18 cellular contexts compared by ENCODE assay signal in genomic region chr4:120317713-120318112, GRCh38.
DNase-seq lines count a peak whose midpoint lies in the region; ATAC-seq and TF ChIP-seq lines count a peak whose summit lies in the region.
"Had no signal": no experiment of that assay in that cellular context is flagged by ENCODE, and none has a peak within 500 bp of the region (broad histone marks: within the 10 kb centered on the region; RNA-seq: fewer than 3 reads in every experiment).

No MANE protein-coding gene starts in this region.

- H3K79me1 ChIP-seq in IMR-90 (ENCODE audit: low read depth in 1 of 2, low read length in 2 of 2): no peaks in the 10 kb centered on the region

- no peak overlapping the region for H2BK120ac ChIP-seq in IMR-90 (ENCODE audit: low read depth, low read length)

- no peak overlapping the region for H3K4ac ChIP-seq in IMR-90 (ENCODE audit: low read depth, low read length)

- ATAC-seq in IMR-90 (ENCODE audit: low read depth) (no peak), lower lobe of right lung (peak; percentile 31 to 34)

- no peaks in the 10 kb centered on the region for H3K4me1 Mint-ChIP-seq in activated naive CD8-positive, alpha-beta T cell treated with anti-CD3 and anti-CD28 coated beads for 36 hours
- H3K4me1 Mint-ChIP-seq: B cell; CD4-positive, CD25-positive, alpha-beta regulatory T cell; H9; IgD-negative memory B cell had no signal

- BruUV-seq in A673 (replicated peaks; lab: Mats Ljungman, UMichigan): no TSS peak
- no TSS peak for BruUV-seq in IMR-90 (replicated peaks; lab: Mats Ljungman, UMichigan)

- POLR2A ChIA-PET in A673 (lab: Charles Lee; ENCODE audit: low non-redundant PET): no interaction called here
- POLR2A ChIA-PET in IMR-90 (lab: Charles Lee; ENCODE audit: unreplicated experiment): no interaction called here

- H3K27ac Mint-ChIP-seq in activated naive CD8-positive, alpha-beta T cell treated with anti-CD3 and anti-CD28 coated beads for 36 hours: no peak overlapping the region
- H3K27ac Mint-ChIP-seq: B cell; CD4-positive, CD25-positive, alpha-beta regulatory T cell; H9; IgD-negative memory B cell had no signal

- no peak overlapping the region for H2BK5ac ChIP-seq in IMR-90 (ENCODE audit: low read depth, low read length, poor library complexity, severe bottlenecking)

- no peak overlapping the region for H4K8ac ChIP-seq in IMR-90 (ENCODE audit: low read depth in 2 of 2, low read length in 2 of 2)

- no peak for TF ChIP-seq CTCF in A673 (conservative IDR thresholded peaks at IDR 0.05; ENCODE audit: low read depth, low read length)
- TF ChIP-seq CTCF in IMR-90 (conservative IDR thresholded peaks at IDR 0.05; ENCODE audit: low read depth, low read length): no peak
- TF ChIP-seq CTCF in lower lobe of right lung (IDR thresholded peaks at IDR 0.05): no peak
- TF ChIP-seq CTCF in brain microvascular endothelial cell (IDR thresholded peaks at IDR 0.05; ENCODE audit: low read depth, low read length, missing control alignments): no peak

- intact Hi-C loops in A673 (cut with micrococcal nuclease; ENCODE audit: unreplicated experiment): no loop called here
- intact Hi-C loops in IMR-90 (cut with micrococcal nuclease): no loop called here
- intact Hi-C loops in lower lobe of right lung (cut with DNase I): no loop called here

- H3K27me3 Mint-ChIP-seq in activated naive CD8-positive, alpha-beta T cell treated with anti-CD3 and anti-CD28 coated beads for 36 hours: peaks cover 4% of the 10 kb centered on the region
- H3K27me3 Mint-ChIP-seq: B cell; CD4-positive, CD25-positive, alpha-beta regulatory T cell; IgD-negative memory B cell had no signal

- H4K20me1 ChIP-seq in IMR-90 (ENCODE audit: insufficient read depth, low read length): no peaks in the 10 kb centered on the region

- H2BK15ac ChIP-seq in IMR-90 (ENCODE audit: low read depth, low read length): no peak overlapping the region

- dilution Hi-C loops in IMR-90 (cut with HindIII; ENCODE audit: low sequenced_read_pairs, unreplicated experiment): no loop called here

- H2AK5ac ChIP-seq in IMR-90 (ENCODE audit: low read depth, low read length): no peak overlapping the region

- H4K91ac ChIP-seq in IMR-90 (ENCODE audit: insufficient read depth, low read depth, low read length): no peak overlapping the region

- DNase-seq in A673 (ENCODE audit: low spot score): peak; percentile 24
- DNase-seq in IMR-90: no peak
- DNase-seq in NCI-H446 (lab: John Stamatoyannopoulos, UW): peak; percentile 54 to 72
- DNase-seq in lower lobe of right lung: no peak
- no peak for DNase-seq in activated naive CD8-positive, alpha-beta T cell treated with anti-CD3 and anti-CD28 coated beads for 36 hours
- DNase-seq in brain microvascular endothelial cell: no peak
- DNase-seq in stimulated activated CD4-positive, alpha-beta T cell treated with anti-CD3 and anti-CD28 coated beads, Interleukin-4, amount 100 ng/mL, for 24 hours: no peak
- DNase-seq: Calu3; CD4-positive, CD25-positive, alpha-beta regulatory T cell; DMS53; H9; MV-4-11; NCI-H146; PC-9; T-helper 2 cell had no signal

- CTCF ChIA-PET in A673 (lab: Charles Lee) (no interaction called here), IMR-90 (lab: Yijun Ruan, JAX) (no interaction called here)

- H3K9me3 ChIP-seq in A673 (ENCODE audit: low read depth, low read length, poor library complexity, severe bottlenecking): no peaks in the 10 kb centered on the region
- no peaks in the 10 kb centered on the region for H3K9me3 ChIP-seq in IMR-90 (ENCODE audit: control insufficient read depth, insufficient read depth, low read length)
- H3K9me3 ChIP-seq in lower lobe of right lung: no peaks in the 10 kb centered on the region
- H3K9me3 ChIP-seq: SJCRH30 had no signal

- no peak overlapping the region for H3K14ac ChIP-seq in IMR-90 (replicated peaks; ENCODE audit: low read depth, low read length)

- no peak overlapping the region for H3K4me2 ChIP-seq in IMR-90 (ENCODE audit: low read depth, low read length)
- H3K4me2 ChIP-seq: PC-9 had no signal

- H3K9me3 Mint-ChIP-seq in activated naive CD8-positive, alpha-beta T cell treated with anti-CD3 and anti-CD28 coated beads for 36 hours: no peaks in the 10 kb centered on the region
- H3K9me3 Mint-ChIP-seq: H9 had no signal

- no peak overlapping the region for H2BK20ac ChIP-seq in IMR-90 (ENCODE audit: low read depth, low read length)

- H3K4me1 ChIP-seq in A673 (ENCODE audit: insufficient read depth, low read length, poor library complexity, severe bottlenecking) (peaks cover 6% of the 10 kb centered on the region), IMR-90 (ENCODE audit: control insufficient read depth, insufficient read depth, low read length) (no peaks in the 10 kb centered on the region), lower lobe of right lung (no peaks in the 10 kb centered on the region)

- no peak overlapping the region for H3K4me3 Mint-ChIP-seq in activated naive CD8-positive, alpha-beta T cell treated with anti-CD3 and anti-CD28 coated beads for 36 hours
- H3K4me3 Mint-ChIP-seq: B cell; CD4-positive, CD25-positive, alpha-beta regulatory T cell; H9; IgD-negative memory B cell had no signal

- no peaks in the 10 kb centered on the region for H3K27me3 ChIP-seq in A673 (replicated peaks; ENCODE audit: insufficient read depth, low read depth, low read length, poor library complexity)
- no peaks in the 10 kb centered on the region for H3K27me3 ChIP-seq in IMR-90 (ENCODE audit: control insufficient read depth, insufficient read depth, low read length)
- no peaks in the 10 kb centered on the region for H3K27me3 ChIP-seq in lower lobe of right lung (ENCODE audit: low read depth)
- H3K27me3 ChIP-seq in brain microvascular endothelial cell (replicated peaks): no peaks in the 10 kb centered on the region
- H3K27me3 ChIP-seq: SJCRH30 had no signal

- no peak overlapping the region for H3K27ac ChIP-seq in A673 (ENCODE audit: low read depth, low read length, poor library complexity, severe bottlenecking)
- H3K27ac ChIP-seq in IMR-90 (ENCODE audit: insufficient read depth, low read length): no peak overlapping the region
- no peak overlapping the region for H3K27ac ChIP-seq in lower lobe of right lung
- no peak overlapping the region for H3K27ac ChIP-seq in brain microvascular endothelial cell
- H3K27ac ChIP-seq: PC-9, SJCRH30 had no signal

- TF ChIP-seq RAD21 in IMR-90 (IDR thresholded peaks at IDR 0.05; ENCODE audit: low read length): no peak

- H4K5ac ChIP-seq in IMR-90 (ENCODE audit: low read depth, low read length): no peak overlapping the region

- no peak overlapping the region for H2AK9ac ChIP-seq in IMR-90 (replicated peaks; ENCODE audit: low read depth, low read length, poor library complexity)

- H3K36me3 Mint-ChIP-seq in activated naive CD8-positive, alpha-beta T cell treated with anti-CD3 and anti-CD28 coated beads for 36 hours: no peaks in the 10 kb centered on the region
- H3K36me3 Mint-ChIP-seq: CD4-positive, CD25-positive, alpha-beta regulatory T cell; IgD-negative memory B cell had no signal

- H3K23ac ChIP-seq in IMR-90 (ENCODE audit: low read depth, low read length): no peak overlapping the region

- no peak overlapping the region for H3K18ac ChIP-seq in IMR-90 (ENCODE audit: low read depth, low read length)

- H3K9me1 ChIP-seq in IMR-90 (ENCODE audit: insufficient read depth, low read length): no peaks in the 10 kb centered on the region

- no peak for TF ChIP-seq POLR2A in IMR-90 (IDR thresholded peaks at IDR 0.05; ENCODE audit: low read depth, low read length)

- no peak overlapping the region for H3K56ac ChIP-seq in IMR-90 (ENCODE audit: extremely low read depth, insufficient read depth, low read length)

- in situ Hi-C loops in IMR-90 (cut with MboI; ENCODE audit: low sequenced_read_pairs): no loop called here
- in situ Hi-C loops in brain microvascular endothelial cell (cut with HindIII; ENCODE audit: low pct_ligation_motif_present, low sequenced_read_pairs): no loop called here

- H2AFZ ChIP-seq in IMR-90 (replicated peaks; ENCODE audit: low read length, poor library complexity): no peak overlapping the region
- H2AFZ ChIP-seq: PC-9 had no signal

- no peaks in the 10 kb centered on the region for H3K36me3 ChIP-seq in A673 (ENCODE audit: insufficient read depth, low read length, poor library complexity, severe bottlenecking)
- H3K36me3 ChIP-seq in IMR-90 (ENCODE audit: control insufficient read depth, insufficient read depth, low read length): no peaks in the 10 kb centered on the region
- H3K36me3 ChIP-seq in lower lobe of right lung: no peaks in the 10 kb centered on the region
- no peaks in the 10 kb centered on the region for H3K36me3 ChIP-seq in brain microvascular endothelial cell (replicated peaks)
- H3K36me3 ChIP-seq: SJCRH30 had no signal

- H3K4me3 ChIP-seq in A673 (ENCODE audit: low read depth, low read length, poor library complexity, severe bottlenecking): no peak overlapping the region
- H3K4me3 ChIP-seq in IMR-90 (ENCODE audit: insufficient read depth, low read depth, low read length): no peak overlapping the region
- no peak overlapping the region for H3K4me3 ChIP-seq in lower lobe of right lung
- H3K4me3 ChIP-seq in brain microvascular endothelial cell (ENCODE audit: low read depth, low read length): no peak overlapping the region
- H3K4me3 ChIP-seq: PC-9, SJCRH30 had no signal

- WGBS in IMR-90 (ENCODE audit: extremely low coverage in 2 of 2, insufficient read length in 1 of 2), 2 experiments: no CpG with 5 or more reads among the region's 2 CpGs

- no peak overlapping the region for H3K9ac ChIP-seq in IMR-90 (ENCODE audit: low read depth, low read length)

TF ChIP-seq in IMR-90, 13 proteins besides CTCF, POLR2A, EP300 and RAD21:
- no peak for TF ChIP-seq SMC3 (IDR thresholded peaks at IDR 0.05; ENCODE audit: low read depth, low read length)
- TF ChIP-seq BHLHE40 (IDR thresholded peaks at IDR 0.05; ENCODE audit: low read depth, low read length): no peak
- TF ChIP-seq CEBPB (IDR thresholded peaks at IDR 0.05; ENCODE audit: low read depth, low read length): peak; percentile 63
- TF ChIP-seq RFX5 (IDR thresholded peaks at IDR 0.05; ENCODE audit: low read depth, low read length): no peak
- TF ChIP-seq FOS (IDR thresholded peaks at IDR 0.05; ENCODE audit: low read depth, low read length): no peak
TF ChIP-seq in IMR-90: peak in this region for 1.

Comparison
In these comparisons a context has a peak if more than half of its experiments do, and no peak if none do; other contexts are left out.
1. DNase-seq: peak in A673 (single experiment) and NCI-H446 (2 of 2); none in IMR-90 (single experiment), lower lobe of right lung (single experiment), activated naive CD8-positive, alpha-beta T cell treated with anti-CD3 and anti-CD28 coated beads for 36 hours (single experiment), brain microvascular endothelial cell (single experiment) and stimulated activated CD4-positive, alpha-beta T cell treated with anti-CD3 and anti-CD28 coated beads, Interleukin-4, amount 100 ng/mL, for 24 hours (single experiment).